In genomic region chr12:26551385-26551784, GRCh38 we compare ENCODE assay signal across 24 cellular contexts.
"Had no signal": no experiment of that assay in that cellular context is flagged by ENCODE, and none has a peak within 500 bp of the region (broad histone marks: within the 10 kb centered on the region; RNA-seq: fewer than 3 reads in every experiment).

No MANE protein-coding gene starts in this region.

- H3K9ac ChIP-seq: neural progenitor cell had no signal

- H3K9me3 ChIP-seq: breast epithelium, lower lobe of right lung, sigmoid colon, thyroid gland, upper lobe of right lung had no signal

- ATAC-seq: activated naive CD4-positive, alpha-beta T cell treated with anti-CD3 and anti-CD28 coated beads, Interleukin-2, amount 50 U/mL, for 72 hours; foreskin keratinocyte; lower lobe of right lung; naive thymus-derived CD8-positive, alpha-beta T cell; upper lobe of right lung had no signal

- H3K27me3 ChIP-seq: breast epithelium, foreskin keratinocyte, neural progenitor cell, sigmoid colon, thyroid gland, upper lobe of right lung had no signal

- FAIRE-seq: colon, kidney had no signal

- H3K9me3 Mint-ChIP-seq: activated B cell treated with CpG ODN at 0.5 μM for 24 hours; activated CD4-positive, alpha-beta memory T cell treated with anti-CD3 and anti-CD28 coated beads for 36 hours; central memory CD8-positive, alpha-beta T cell; neural progenitor cell had no signal

- H3K36me3 Mint-ChIP-seq: neural progenitor cell had no signal

- H2AFZ ChIP-seq: neural progenitor cell had no signal

- H3K4me1 Mint-ChIP-seq: activated B cell treated with CpG ODN at 0.5 μM for 24 hours; central memory CD8-positive, alpha-beta T cell; neural progenitor cell had no signal

- H3K4me2 ChIP-seq: neural progenitor cell, smooth muscle cell had no signal

- H3K27me3 Mint-ChIP-seq: activated B cell treated with CpG ODN at 0.5 μM for 24 hours; activated CD4-positive, alpha-beta memory T cell treated with anti-CD3 and anti-CD28 coated beads for 36 hours; central memory CD8-positive, alpha-beta T cell; naive thymus-derived CD8-positive, alpha-beta T cell had no signal

- H3K4me3 ChIP-seq: breast epithelium, lower lobe of right lung, neural progenitor cell, sigmoid colon, smooth muscle cell, thyroid gland, upper lobe of right lung had no signal

- H3K4me1 ChIP-seq: breast epithelium, foreskin keratinocyte, lower lobe of right lung, neural progenitor cell, sigmoid colon, thyroid gland, upper lobe of right lung had no signal

- H3K4me3 Mint-ChIP-seq: activated B cell treated with CpG ODN at 0.5 μM for 24 hours; activated CD4-positive, alpha-beta memory T cell treated with anti-CD3 and anti-CD28 coated beads for 36 hours; central memory CD8-positive, alpha-beta T cell; mesothelial cell of epicardium; naive thymus-derived CD8-positive, alpha-beta T cell; neural progenitor cell had no signal

- H3K27ac Mint-ChIP-seq: activated B cell treated with CpG ODN at 0.5 μM for 24 hours; activated CD4-positive, alpha-beta memory T cell treated with anti-CD3 and anti-CD28 coated beads for 36 hours; activated naive CD4-positive, alpha-beta T cell treated with anti-CD3 and anti-CD28 coated beads, Interleukin-2, amount 50 U/mL, for 72 hours; mesothelial cell of epicardium; neural progenitor cell had no signal

- H3K36me3 ChIP-seq: breast epithelium, neural progenitor cell, thyroid gland had no signal

- H3K27ac ChIP-seq: breast epithelium, foreskin keratinocyte, lower lobe of right lung, neural progenitor cell, sigmoid colon, thyroid gland, upper lobe of right lung had no signal

- DNase-seq: activated B cell treated with CpG ODN at 0.5 μM for 24 hours; activated CD4-positive, alpha-beta memory T cell treated with anti-CD3 and anti-CD28 coated beads for 36 hours; activated CD4-positive, alpha-beta T cell treated with anti-CD3 and anti-CD28 coated beads for 48 hours; activated gamma-delta T cell; effector memory CD4-positive, alpha-beta T cell; foreskin keratinocyte; kidney; lower lobe of right lung; naive thymus-derived CD8-positive, alpha-beta T cell; retina; sigmoid colon; stimulated activated CD4-positive, alpha-beta T cell treated with anti-CD3 and anti-CD28 coated beads, Interleukin-15, amount 100 ng/mL, for 24 hours; stimulated activated naive CD4-positive, alpha-beta T cell treated with Interleukin-2 at 50 U/mL for 16 hours; substantia nigra; T1000; thyroid gland; upper lobe of right lung had no signal
